ENCODE assay signal across 11 cellular contexts in genomic region chr22:25447067-25447688, GRCh38.
DNase-seq lines count a peak whose midpoint lies in the region; ATAC-seq, FAIRE-seq and TF ChIP-seq lines count a peak whose summit lies in the region.
"Had no signal": no experiment of that assay in that cellular context is flagged by ENCODE, and none has a peak within 500 bp of the region (broad histone marks: within the 10 kb centered on the region; RNA-seq: fewer than 3 reads in every experiment).

No MANE protein-coding gene starts in this region.

- BruUV-seq in HepG2 (replicated peaks; lab: Mats Ljungman, UMichigan) = TSS peak; percentile 76

- H4K8ac ChIP-seq in H9 (replicated peaks; ENCODE audit: insufficient read length, low read depth, low read length) = no peak overlapping the region

- POLR2A ChIA-PET in HepG2 (lab: Yijun Ruan, JAX) = interaction anchor here (0.9 to 1.4 kb wide), 3 partner anchors 27 to 46 kb away, joined by 3 to 10 read pairs (median 7); no protein-coding TSS in a partner anchor

- H3K4me2 ChIP-seq in BLaER1 (peak overlapping the region; percentile 96), H9 (ENCODE audit: insufficient read depth, insufficient read length, low read length) (no peak overlapping the region), HepG2 (ENCODE audit: low read depth, low read length) (peak overlapping the region; percentile 94)

- CTCF ChIA-PET in HepG2 (lab: Yijun Ruan, JAX; ENCODE audit: low intra/inter-chr PET ratio, low total read pairs) = interaction anchor here (0.9 to 1.7 kb wide), 3 partner anchors 64 to 326 kb away, joined by 3 to 8 read pairs (median 7); no protein-coding TSS in a partner anchor

- H3K27ac ChIP-seq in BLaER1 (peak overlapping the region; percentile 83), H9 (ENCODE audit: insufficient read length, low read depth, low read length) (no peak overlapping the region), VCaP (peak overlapping the region; percentile 87), HepG2 (ENCODE audit: extremely low read length, insufficient read depth, low read length) (peak overlapping the region; percentile 95)

- no peak overlapping the region for H4K91ac ChIP-seq in H9 (ENCODE audit: insufficient read length, low read depth, low read length)

- H3K36me3 Mint-ChIP-seq in H9 (ENCODE audit: insufficient read depth in 1 of 3, low read depth in 3 of 3) = peaks cover 0 to 9% (median 0%) of the 10 kb centered on the region in 3 experiments; a peak in 3 of 7 replicates

- H4K20me1 ChIP-seq in BLaER1 = peaks cover 40% of the 10 kb centered on the region
- no peaks in the 10 kb centered on the region for H4K20me1 ChIP-seq in H9 (ENCODE audit: control insufficient read depth, insufficient read depth, insufficient read length)
- peaks cover 14% of the 10 kb centered on the region for H4K20me1 ChIP-seq in HepG2 (ENCODE audit: insufficient read depth, low read length)

- TF ChIP-seq EP300 in HepG2 (IDR thresholded peaks at IDR 0.05; ENCODE audit: low read depth in 2 of 2, low read length in 2 of 2) (no peak), HepG2 (CRISPR knock-in tag; IDR thresholded peaks at IDR 0.05; ENCODE audit: borderline replicate concordance) (no peak)

- H2BK20ac ChIP-seq in H9 (ENCODE audit: low read depth, low read length, poor library complexity, severe bottlenecking) = no peak overlapping the region

- intact Hi-C loops in HepG2 (cut with micrococcal nuclease; ENCODE audit: unreplicated experiment) (loop anchor here (5.0 kb wide), 1 partner anchor 85 kb away; no protein-coding TSS in a partner anchor), left ventricle myocardium superior (cut with micrococcal nuclease) (no loop called here)

- in situ Hi-C loops in HepG2 (cut with HindIII; ENCODE audit: extremely low pct_ligation_motif_present, low pct_unique_long_range_greater_than_20kb) = no loop called here

- TF ChIP-seq POLR2A in HepG2 (IDR thresholded peaks at IDR 0.05; ENCODE audit: insufficient read depth in 1 of 2, low read depth in 2 of 2, low read length in 2 of 2) = peak; percentile 45 to 57; a peak in 2 of 4 replicates

- H2BK5ac ChIP-seq in H9 (ENCODE audit: insufficient read length, low read length) = no peak overlapping the region

- H2AK5ac ChIP-seq in H9 (ENCODE audit: insufficient read length, low read length) = no peak overlapping the region

- TF ChIP-seq CTCF in H9 (conservative IDR thresholded peaks at IDR 0.05) (no peak), VCaP (conservative IDR thresholded peaks at IDR 0.05) (no peak), HepG2 (CRISPR knock-in tag; IDR thresholded peaks at IDR 0.05) (no peak)

- H3K4me3 Mint-ChIP-seq in H9 = peak overlapping the region; percentile 90 to 95; a peak in 4 of 5 replicates

- H3K4ac ChIP-seq in H9 (ENCODE audit: low read depth, low read length) = no peak overlapping the region

- no peak overlapping the region for H3T11ph ChIP-seq in H9 (ENCODE audit: low read length)

- H2BK12ac ChIP-seq in H9 (ENCODE audit: insufficient read length, low read depth, low read length) = no peak overlapping the region

- peaks cover 15% of the 10 kb centered on the region; the same call in 1 of the 2 replicates for H3K36me3 ChIP-seq in BLaER1
- peaks cover 3 to 13% of the 10 kb centered on the region in 2 experiments; a peak in 4 of 5 replicates for H3K36me3 ChIP-seq in HepG2 (replicated peaks in 1 of 2; ENCODE audit: control insufficient read depth in 1 of 2, insufficient read depth in 2 of 2, low read length in 2 of 2)
- H3K36me3 ChIP-seq: ascending aorta, transverse colon had no signal

- TF ChIP-seq RAD21 in HepG2 (CRISPR knock-in tag; IDR thresholded peaks at IDR 0.05) = no peak

- no peak overlapping the region for H2BK15ac ChIP-seq in H9 (ENCODE audit: low read depth, low read length)

- no peak overlapping the region for H3K18ac ChIP-seq in H9 (ENCODE audit: insufficient read length, low read depth, low read length)

- H3K9me3 ChIP-seq in BLaER1 (no peaks in the 10 kb centered on the region), H9 (ENCODE audit: control insufficient read depth, low read depth, low read length) (no peaks in the 10 kb centered on the region), HepG2 (ENCODE audit: low read length) (no peaks in the 10 kb centered on the region)
- H3K9me3 ChIP-seq: ascending aorta, SJSA1, transverse colon had no signal

- H3K27me3 Mint-ChIP-seq in H9 (ENCODE audit: low read depth) = no peaks in the 10 kb centered on the region

- no peaks in the 10 kb centered on the region; a peak in 1 of 5 replicates for H3K9me3 Mint-ChIP-seq in H9

- peaks cover 5% of the 10 kb centered on the region for H3K23me2 ChIP-seq in H9 (ENCODE audit: insufficient read length, low read depth, low read length, poor library complexity, severe bottlenecking)

- H3K4me1 Mint-ChIP-seq in H9 = peaks cover 18 to 27% of the 10 kb centered on the region in 2 experiments

- peak; percentile 84 for ATAC-seq in HepG2
- no peak for ATAC-seq in GM18868 (IDR thresholded peaks at IDR 0.05; ENCODE audit: unreplicated experiment)
- no peak for ATAC-seq in left ventricle myocardium superior

- H3K79me2 ChIP-seq in H9 (ENCODE audit: insufficient read depth, low read length) (peaks cover 23% of the 10 kb centered on the region; the same call in 1 of the 2 replicates), HepG2 (ENCODE audit: insufficient read depth, low read length) (peaks cover 49% of the 10 kb centered on the region)

- H3K79me1 ChIP-seq in H9 (ENCODE audit: insufficient read depth, low read depth, low read length, poor library complexity, severe bottlenecking) = peaks cover 5% of the 10 kb centered on the region

- H3K4me1 ChIP-seq in BLaER1 (peaks cover 48% of the 10 kb centered on the region), H9 (ENCODE audit: insufficient read depth, low read length) (no peaks in the 10 kb centered on the region), HepG2 (ENCODE audit: insufficient read depth, low read length) (peaks cover 47% of the 10 kb centered on the region)

- H3K9ac ChIP-seq in BLaER1 (peak overlapping the region; percentile 90), H9 (ENCODE audit: extremely low read depth, insufficient read length, low read length) (no peak overlapping the region), HepG2 (ENCODE audit: insufficient read depth, low read depth, low read length) (peak overlapping the region; percentile 89)

- WGBS in H9 (ENCODE audit: extremely low coverage, insufficient read length, low lambda C conversion rate) = no CpG with 5 or more reads among the region's 4 CpGs
- WGBS in HepG2 (ENCODE audit: low lambda C conversion rate) = 3% methylated on average over 4 of the region's 4 CpGs

- no peak overlapping the region for H3K23ac ChIP-seq in H9 (ENCODE audit: insufficient read length, low read depth, low read length)

- H3K27me3 ChIP-seq in BLaER1 (no peaks in the 10 kb centered on the region), H9 (ENCODE audit: insufficient read depth, low read length) (no peaks in the 10 kb centered on the region), HepG2 (ENCODE audit: control insufficient read depth in 1 of 2, insufficient read depth in 2 of 2, low read length in 2 of 2) (no peaks in the 10 kb centered on the region; a peak in 1 of 5 replicates)
- H3K27me3 ChIP-seq: ascending aorta, SJSA1, transverse colon had no signal

- DNase-seq in H9 = no peak
- DNase-seq in HepG2 (ENCODE audit: low spot score) = peak; percentile 72
- DNase-seq in middle frontal gyrus (ENCODE audit: extremely low spot score, low spot score) = no peak
- no peak for DNase-seq in NCI-H345 treated with DMSO at 0.1 percent for 48 hours (lab: John Stamatoyannopoulos, UW; ENCODE audit: unreplicated experiment)
- DNase-seq in left ventricle myocardium superior = no peak

- H3K4me3 ChIP-seq in BLaER1 (peak overlapping the region; percentile 88), HepG2 (replicated peaks in 1 of 3; ENCODE audit: insufficient read depth in 1 of 3, low read depth in 2 of 3, low read length in 3 of 3) (peak overlapping the region; percentile 64 to 96 (median 91))

- no peak overlapping the region for H2BK120ac ChIP-seq in H9 (ENCODE audit: low read depth, low read length, poor library complexity, severe bottlenecking)

- no peak overlapping the region for H4K5ac ChIP-seq in H9 (ENCODE audit: insufficient read length, low read depth, low read length)

- peak overlapping the region; percentile 51 for H2AFZ ChIP-seq in H9 (ENCODE audit: low read length)
- H2AFZ ChIP-seq in HepG2 (ENCODE audit: low read length) = peak overlapping the region; percentile 97

- H3K14ac ChIP-seq in H9 (ENCODE audit: insufficient read depth, low read length) = no peak overlapping the region

- H3K56ac ChIP-seq in H9 (ENCODE audit: insufficient read length, low read depth, low read length) = no peak overlapping the region

- H3K27ac Mint-ChIP-seq in H9 = peak overlapping the region in 1 of 3 experiments; percentile 61; a peak in 2 of 7 replicates

- FAIRE-seq in HepG2 (lab: Jason Lieb, UNC) = no peak

TF ChIP-seq in HepG2, 621 proteins besides CTCF, POLR2A, EP300 and RAD21 (continues in another document):
- TF ChIP-seq JARID2 (CRISPR knock-in tag; IDR thresholded peaks at IDR 0.05; ENCODE audit: insufficient replicate concordance) (no peak), RXRB (CRISPR knock-in tag; IDR thresholded peaks at IDR 0.05; ENCODE audit: borderline replicate concordance) (peak; percentile 24; the same call in 1 of the 2 replicates), SOX6 (IDR thresholded peaks at IDR 0.05) (no peak), SOX6 (CRISPR knock-in tag; IDR thresholded peaks at IDR 0.05) (0 out of 2 replicates have a peak, but pooled peaks have one; percentile 14)
- TF ChIP-seq, protein P1, sequence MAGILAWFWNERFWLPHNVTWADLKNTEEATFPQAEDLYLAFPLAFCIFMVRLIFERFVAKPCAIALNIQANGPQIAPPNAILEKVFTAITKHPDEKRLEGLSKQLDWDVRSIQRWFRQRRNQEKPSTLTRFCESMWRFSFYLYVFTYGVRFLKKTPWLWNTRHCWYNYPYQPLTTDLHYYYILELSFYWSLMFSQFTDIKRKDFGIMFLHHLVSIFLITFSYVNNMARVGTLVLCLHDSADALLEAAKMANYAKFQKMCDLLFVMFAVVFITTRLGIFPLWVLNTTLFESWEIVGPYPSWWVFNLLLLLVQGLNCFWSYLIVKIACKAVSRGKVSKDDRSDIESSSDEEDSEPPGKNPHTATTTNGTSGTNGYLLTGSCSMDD (CRISPR knock-in tag; IDR thresholded peaks at IDR 0.05) = no peak
